In the genomic region with DNA sequence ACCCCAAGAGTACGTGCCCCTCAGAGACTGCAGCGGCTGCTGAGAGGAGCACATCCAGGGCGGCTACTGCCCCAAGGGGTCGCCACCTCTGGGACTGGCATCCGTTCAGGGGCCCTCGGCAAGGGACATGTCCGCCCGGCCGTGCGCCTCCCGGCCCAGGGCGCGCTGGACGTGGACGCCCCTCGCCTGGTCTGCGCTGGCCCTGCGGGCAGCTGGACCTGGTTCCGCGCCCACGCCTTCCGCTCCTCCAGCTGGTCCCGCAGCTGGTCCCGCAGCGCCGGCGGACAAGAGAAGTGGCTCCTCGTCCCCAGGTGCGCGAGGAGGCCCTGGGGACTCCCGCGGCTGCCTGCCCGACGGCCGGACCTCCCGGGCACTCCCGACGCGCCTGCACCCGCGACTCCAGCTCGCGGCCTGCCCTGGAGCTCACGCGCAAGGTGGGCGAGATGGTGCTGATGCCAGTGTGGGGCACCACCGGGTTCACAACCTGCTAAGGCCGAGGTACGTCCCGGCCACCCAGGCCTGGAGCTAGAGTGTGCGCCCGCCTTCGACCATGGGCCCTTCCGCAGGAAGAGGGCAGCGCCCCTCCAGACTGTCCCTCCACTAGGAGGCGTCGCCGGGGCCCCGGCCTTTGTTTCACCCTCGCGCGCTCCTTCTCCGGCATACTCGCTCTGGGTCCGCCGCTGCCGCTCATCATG, we compare ENCODE assay signal across 8 cellular contexts. TPM values are rescaled to one million over a fixed set of nuclear protein-coding genes. Genes with fewer than 3 reads are reported as not detected.
DNase-seq lines count a peak whose midpoint lies in the region; ATAC-seq and TF ChIP-seq lines count a peak whose summit lies in the region.

No MANE protein-coding gene starts in this region.

- peak overlapping the region; percentile 4 for H2AFZ ChIP-seq in ACC112 (ENCODE audit: low read length, unreplicated experiment)

- intact Hi-C loops in esophagus muscularis mucosa (cut with DNase I) = no loop called here

- ATAC-seq in T-helper 17 cell = peak; percentile 75
- peak; percentile 7 for ATAC-seq in omental fat pad (ENCODE audit: low FRiP score)
- no peak for ATAC-seq in GM18868 (IDR thresholded peaks at IDR 0.05; ENCODE audit: unreplicated experiment)

- H3K27ac Mint-ChIP-seq in T-helper 17 cell = no peak overlapping the region

- H3K27ac ChIP-seq in ACC112 (ENCODE audit: low read depth, low read length) (no peak overlapping the region), esophagus muscularis mucosa (replicated peaks in 1 of 4) (no peak overlapping the region)

- H3K36me3 Mint-ChIP-seq in T-helper 17 cell (ENCODE audit: low read depth) = peaks cover 6% of the 10 kb centered on the region

- no peak for DNase-seq in T-helper 17 cell
- no peak for DNase-seq in esophagus muscularis mucosa (ENCODE audit: extremely low spot score)
- DNase-seq in omental fat pad (ENCODE audit: low spot score) = no peak
- DNase-seq in DMS79 (lab: John Stamatoyannopoulos, UW) = no peak
- DNase-seq in cerebellar nuclear complex (lab: John Stamatoyannopoulos, UW) = no peak
- no peak for DNase-seq in NCI-H187 treated with DMSO at 0.1 percent for 48 hours (lab: John Stamatoyannopoulos, UW)

- H3K36me3 ChIP-seq in ACC112 (ENCODE audit: insufficient read depth, low read length) = no peaks in the 10 kb centered on the region
- no peaks in the 10 kb centered on the region for H3K36me3 ChIP-seq in esophagus muscularis mucosa

- H3K4me1 Mint-ChIP-seq in T-helper 17 cell = peaks cover 5% of the 10 kb centered on the region

- TF ChIP-seq POLR2A in esophagus muscularis mucosa (IDR thresholded peaks at IDR 0.05; ENCODE audit: low read depth) = no peak

- H3K4me3 Mint-ChIP-seq in T-helper 17 cell = peak overlapping the region; percentile 77

- H3K27me3 ChIP-seq in ACC112 (ENCODE audit: insufficient read depth, low read length) = peaks cover 11% of the 10 kb centered on the region; the same call in 1 of the 2 replicates
- H3K27me3 ChIP-seq in esophagus muscularis mucosa = peaks cover 0 to 21% (median 4%) of the 10 kb centered on the region in 4 donors

- H3K79me2 ChIP-seq in ACC112 (ENCODE audit: control insufficient read depth, insufficient read depth, low read length, unreplicated experiment) = no peaks in the 10 kb centered on the region

- H3K4me3 ChIP-seq in ACC112 (ENCODE audit: low read depth, low read length) = peak overlapping the region; percentile 46
- peak overlapping the region; percentile 37 to 51 (median 40) for H3K4me3 ChIP-seq in esophagus muscularis mucosa

- WGBS in esophagus muscularis mucosa = 52% methylated on average over 22 of the region's 67 CpGs

- H3K4me1 ChIP-seq in ACC112 (ENCODE audit: control insufficient read depth, insufficient read depth, low read length, unreplicated experiment) = no peaks in the 10 kb centered on the region
- peaks cover 9 to 11% (median 10%) of the 10 kb centered on the region in 4 donors for H3K4me1 ChIP-seq in esophagus muscularis mucosa

- no peak for TF ChIP-seq EP300 in esophagus muscularis mucosa (IDR thresholded peaks at IDR 0.05)

- no peak for TF ChIP-seq CTCF in esophagus muscularis mucosa (IDR thresholded peaks at IDR 0.05)
- TF ChIP-seq CTCF in omental fat pad (IDR thresholded peaks at IDR 0.05) = no peak

- H3K9me3 ChIP-seq in T-helper 17 cell (ENCODE audit: control insufficient read depth, low read length, poor library complexity, severe bottlenecking) (no peaks in the 10 kb centered on the region), esophagus muscularis mucosa (peaks cover 0 to 8% (median 2%) of the 10 kb centered on the region in 4 donors)

- H3K27me3 Mint-ChIP-seq in T-helper 17 cell = peaks cover 10% of the 10 kb centered on the region

RNA-seq across cellular contexts. Expression of a gene that starts 14.4 kb away (rescaled TPM):
- total RNA-seq in T-helper 17 cell (10 to 100 TPM in 1 of 2 donors, 1 to 10 TPM in 1; 3.8 to 68.5 TPM), esophagus muscularis mucosa (under 1 TPM in 1 of 4 donors, not detected in 3; 0.50 TPM), omental fat pad (not detected)

RNA-seq across cellular contexts. Expression of a gene that starts 45.1 kb away (rescaled TPM):
- under 1 TPM in 1 of 2 donors, not detected in 1; 0.12 TPM for total RNA-seq in T-helper 17 cell
- total RNA-seq in esophagus muscularis mucosa = 10 to 100 TPM in 1 of 4 donors, 1 to 10 TPM in 3; 5.8 to 15.8 (median 7.9) TPM
- 1 to 10 TPM in 3 of 4 donors, under 1 TPM in 1; 0.72 to 6.3 (median 1.2) TPM for total RNA-seq in omental fat pad

RNA-seq across cellular contexts. Expression of a gene that starts 52.3 kb away (rescaled TPM):
- total RNA-seq in T-helper 17 cell (under 1 TPM; 0.15 to 0.37 TPM), esophagus muscularis mucosa (1 to 10 TPM in 1 of 4 donors, under 1 TPM in 3; 0.19 to 1.2 (median 0.47) TPM), omental fat pad (1 to 10 TPM in 2 of 4 donors, not detected in 2; 1.1 to 2.2 TPM)
